25 cellular contexts compared by ENCODE assay signal in the genomic region with DNA sequence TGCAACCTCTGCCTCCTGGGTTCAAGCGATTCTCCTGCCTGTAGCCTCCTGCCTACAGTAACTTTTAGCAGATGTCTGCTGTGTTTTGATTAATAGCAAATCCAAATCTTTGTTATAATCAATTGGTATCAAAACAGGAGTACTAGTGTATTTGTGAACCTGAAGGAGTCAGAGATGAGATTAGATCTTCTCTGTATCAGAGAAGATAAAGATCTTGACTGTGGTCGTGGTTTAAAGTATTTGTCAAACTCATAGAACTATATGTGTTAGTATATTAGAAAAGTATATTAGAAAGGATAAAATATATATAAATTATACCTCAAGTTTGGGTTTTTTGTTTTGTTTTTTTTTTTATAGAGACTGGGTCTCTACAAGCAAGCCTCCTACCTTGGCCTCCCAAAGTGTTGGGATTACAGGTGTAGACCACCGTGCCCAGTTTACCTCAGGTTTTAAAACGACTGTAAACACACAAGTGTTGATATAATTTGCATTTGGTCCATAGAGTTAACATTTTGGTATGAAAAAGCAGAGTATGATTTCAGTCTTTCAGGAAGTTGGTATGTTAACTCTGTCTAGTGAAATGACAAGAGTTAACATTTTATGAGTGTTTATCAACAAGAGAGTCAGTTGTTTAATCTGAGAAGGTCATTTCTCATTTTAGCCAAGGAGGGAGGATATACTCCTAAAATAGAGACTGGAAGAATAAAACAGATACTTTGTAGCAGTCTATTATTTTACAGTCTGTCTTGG. TPM values are rescaled to one million over a fixed set of nuclear protein-coding genes. Genes with fewer than 3 reads are reported as not detected.
"Had no signal": no experiment of that assay in that cellular context is flagged by ENCODE, and none has a peak within 500 bp of the region (broad histone marks: within the 10 kb centered on the region; RNA-seq: fewer than 3 reads in every experiment).

No MANE protein-coding gene starts in this region.

- H3K9me3 ChIP-seq: ascending aorta, body of pancreas had no signal

- H3K27me3 Mint-ChIP-seq: activated CD8-positive, alpha-beta T cell treated with anti-CD3 and anti-CD28 coated beads for 36 hours; activated naive CD8-positive, alpha-beta T cell treated with anti-CD3 and anti-CD28 coated beads, Interleukin-2, amount 10 ng/mL, durations not matched to agents 7 days and 5 days; activated T-helper 17 cell treated with anti-CD3 and anti-CD28 coated beads, Interleukin-2, amount 50 U/mL, for 72 hours had no signal

- H3K4me1 ChIP-seq: ascending aorta, body of pancreas had no signal

- H3K27me3 ChIP-seq: ascending aorta, body of pancreas had no signal

- H3K9me3 Mint-ChIP-seq: activated CD8-positive, alpha-beta T cell treated with anti-CD3 and anti-CD28 coated beads for 36 hours; activated naive CD4-positive, alpha-beta T cell treated with anti-CD3 and anti-CD28 coated beads for 36 hours; activated naive CD8-positive, alpha-beta T cell treated with anti-CD3 and anti-CD28 coated beads, Interleukin-2, amount 10 ng/mL, durations not matched to agents 7 days and 5 days; activated T-cell treated with anti-CD3 and anti-CD28 coated beads, Interleukin-2, amount 50 U/mL, for 4 hours; activated T-helper 17 cell treated with anti-CD3 and anti-CD28 coated beads, Interleukin-2, amount 50 U/mL, for 72 hours; T-helper 1 cell treated with Interleukin-12 subunit alpha and Interleukin-12 subunit beta and Interleukin-4 antibody, amounts not matched to agents 30 μg/mL and 1 μg/mL, for 36 hours had no signal

- ATAC-seq: activated CD8-positive, alpha-beta T cell treated with anti-CD3 and anti-CD28 coated beads for 36 hours; activated T-cell treated with anti-CD3 and anti-CD28 coated beads, Interleukin-2, amount 50 U/mL, for 4 hours; activated T-helper 17 cell treated with anti-CD3 and anti-CD28 coated beads, Interleukin-2, amount 50 U/mL, for 72 hours; body of pancreas; K562 had no signal

- H3K4me3 Mint-ChIP-seq: activated CD8-positive, alpha-beta T cell treated with anti-CD3 and anti-CD28 coated beads for 36 hours; activated naive CD4-positive, alpha-beta T cell treated with anti-CD3 and anti-CD28 coated beads for 36 hours; activated naive CD8-positive, alpha-beta T cell treated with anti-CD3 and anti-CD28 coated beads, Interleukin-2, amount 10 ng/mL, durations not matched to agents 7 days and 5 days; activated T-cell treated with anti-CD3 and anti-CD28 coated beads, Interleukin-2, amount 50 U/mL, for 4 hours; activated T-helper 17 cell treated with anti-CD3 and anti-CD28 coated beads, Interleukin-2, amount 50 U/mL, for 72 hours; T-helper 1 cell treated with Interleukin-12 subunit alpha and Interleukin-12 subunit beta and Interleukin-4 antibody, amounts not matched to agents 30 μg/mL and 1 μg/mL, for 36 hours had no signal

- H3K27ac ChIP-seq: ascending aorta, body of pancreas had no signal

- H3K27ac Mint-ChIP-seq: activated CD8-positive, alpha-beta T cell treated with anti-CD3 and anti-CD28 coated beads for 36 hours; activated naive CD4-positive, alpha-beta T cell treated with anti-CD3 and anti-CD28 coated beads for 36 hours; activated naive CD8-positive, alpha-beta T cell treated with anti-CD3 and anti-CD28 coated beads, Interleukin-2, amount 10 ng/mL, durations not matched to agents 7 days and 5 days; activated T-helper 17 cell treated with anti-CD3 and anti-CD28 coated beads, Interleukin-2, amount 50 U/mL, for 72 hours; T-helper 1 cell treated with Interleukin-12 subunit alpha and Interleukin-12 subunit beta and Interleukin-4 antibody, amounts not matched to agents 30 μg/mL and 1 μg/mL, for 36 hours had no signal

- DNase-seq: activated CD4-positive, alpha-beta T cell treated with anti-CD3 and anti-CD28 coated beads for 4 hours; activated CD8-positive, alpha-beta T cell treated with anti-CD3 and anti-CD28 coated beads for 36 hours; activated gamma-delta T cell; activated naive CD4-positive, alpha-beta T cell treated with anti-CD3 and anti-CD28 coated beads for 36 hours; activated naive CD8-positive, alpha-beta T cell treated with anti-CD3 and anti-CD28 coated beads, Interleukin-2, amount 10 ng/mL, durations not matched to agents 7 days and 5 days; activated T-cell treated with anti-CD3 and anti-CD28 coated beads, Interleukin-2, amount 50 U/mL, for 4 hours; amniotic stem cell; body of pancreas; central memory CD4-positive, alpha-beta T cell; Karpas-422; MM.1S; NCI-H1105; NCI-H1436; NCI-H1694 treated with DMSO at 0.1 percent for 48 hours; NCI-H2029 treated with DMSO at 0.1 percent for 48 hours; NCI-H345; NCI-H510A; NCI-H526 treated with DMSO at 0.1 percent for 48 hours; NK-92 treated with Interleukin-12 subunit alpha and Interleukin-12 subunit beta, amount 100 ng/mL, for 24 hours; SHP77 treated with DMSO at 0.1 percent for 48 hours; T1000 had no signal

- H3K4me3 ChIP-seq: ascending aorta, body of pancreas, K562 had no signal

RNA-seq across cellular contexts. Expression of gene ITPKA, which starts 58.5 kb away (rescaled TPM):
- total RNA-seq: ascending aorta had no signal
